ENCODE assay signal across 13 cellular contexts in the genomic region with DNA sequence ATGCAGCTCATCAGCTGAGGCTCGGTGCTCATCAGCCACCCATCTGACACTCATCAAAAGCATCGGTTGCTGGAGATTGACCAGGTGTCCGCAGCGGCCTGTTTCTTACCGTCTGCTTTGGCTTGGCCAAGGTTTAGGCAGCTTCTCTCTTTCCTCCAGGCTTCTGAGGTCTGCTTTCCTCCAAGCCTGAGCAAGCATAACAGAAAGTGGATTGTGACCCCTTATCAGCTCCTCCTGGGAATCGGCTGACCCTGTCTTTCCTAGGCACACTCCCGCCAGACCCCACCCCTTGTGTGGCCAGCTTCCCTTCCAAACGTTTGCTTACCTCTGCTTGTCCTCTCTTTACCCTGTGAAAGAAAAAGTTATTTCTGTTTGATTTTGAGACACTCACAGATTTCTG. TPM values are rescaled to one million over a fixed set of nuclear protein-coding genes. Genes with fewer than 3 reads are reported as not detected.
"Had no signal": no experiment of that assay in that cellular context is flagged by ENCODE, and none has a peak within 500 bp of the region (broad histone marks: within the 10 kb centered on the region; RNA-seq: fewer than 3 reads in every experiment).

No MANE protein-coding gene starts in this region.

- H3K9me3 Mint-ChIP-seq: memory B cell; stimulated activated naive B cell treated with anti-CD40 and anti-IgM and Interleukin-4, amounts not matched to agents 10 μg/mL and 1 μg/mL and 100 μg/mL, for 72 hours had no signal

- H3K36me3 Mint-ChIP-seq: memory B cell; stimulated activated naive B cell treated with anti-CD40 and anti-IgM and Interleukin-4, amounts not matched to agents 10 μg/mL and 1 μg/mL and 100 μg/mL, for 72 hours had no signal

- H3K4me3 Mint-ChIP-seq: memory B cell; stimulated activated naive B cell treated with anti-CD40 and anti-IgM and Interleukin-4, amounts not matched to agents 10 μg/mL and 1 μg/mL and 100 μg/mL, for 72 hours had no signal

- H3K4me1 ChIP-seq: right lobe of liver had no signal

- H3K27me3 ChIP-seq: right lobe of liver, upper lobe of right lung had no signal

- H3K9me3 ChIP-seq: right lobe of liver, spleen, upper lobe of right lung had no signal

- H3K4me3 ChIP-seq: right lobe of liver, spleen, upper lobe of right lung had no signal

- DNase-seq: activated CD4-positive, alpha-beta T cell treated with anti-CD3 and anti-CD28 coated beads, Interleukin-2, amount 50 U/mL, for 4 hours; activated CD4-positive, CD25-positive, alpha-beta regulatory T cell treated with anti-CD3 and anti-CD28 coated beads, Interleukin-2, amount 50 U/mL, for 72 hours; activated gamma-delta T cell; activated T-cell treated with anti-CD3 and anti-CD28 coated beads, Interleukin-2, amount 50 U/mL, for 48 hours; central memory CD4-positive, alpha-beta T cell; right lobe of liver; spleen; stimulated activated CD4-positive, alpha-beta T cell treated with anti-CD3 and anti-CD28 coated beads, Interleukin-1b, Interleukin-23, amount 100 ng/mL, for 48 hours; stimulated activated naive B cell treated with anti-CD40 and anti-IgM and Interleukin-4, amounts not matched to agents 10 μg/mL and 1 μg/mL and 100 μg/mL, for 72 hours; substantia nigra; upper lobe of right lung had no signal

- ATAC-seq: esophagus mucosa; stimulated activated naive B cell treated with anti-CD40 and anti-IgM and Interleukin-4, amounts not matched to agents 10 μg/mL and 1 μg/mL and 100 μg/mL, for 72 hours; upper lobe of right lung had no signal

- H3K27ac Mint-ChIP-seq: memory B cell; stimulated activated naive B cell treated with anti-CD40 and anti-IgM and Interleukin-4, amounts not matched to agents 10 μg/mL and 1 μg/mL and 100 μg/mL, for 72 hours had no signal

- H3K36me3 ChIP-seq: right lobe of liver, spleen, upper lobe of right lung had no signal

- H3K27ac ChIP-seq: right lobe of liver, upper lobe of right lung had no signal

RNA-seq across cellular contexts. Expression of a gene that starts 46.6 kb away (rescaled TPM):
- total RNA-seq: upper lobe of right lung had no signal
